ENCODE assay signal across 24 cellular contexts in the genomic region with DNA sequence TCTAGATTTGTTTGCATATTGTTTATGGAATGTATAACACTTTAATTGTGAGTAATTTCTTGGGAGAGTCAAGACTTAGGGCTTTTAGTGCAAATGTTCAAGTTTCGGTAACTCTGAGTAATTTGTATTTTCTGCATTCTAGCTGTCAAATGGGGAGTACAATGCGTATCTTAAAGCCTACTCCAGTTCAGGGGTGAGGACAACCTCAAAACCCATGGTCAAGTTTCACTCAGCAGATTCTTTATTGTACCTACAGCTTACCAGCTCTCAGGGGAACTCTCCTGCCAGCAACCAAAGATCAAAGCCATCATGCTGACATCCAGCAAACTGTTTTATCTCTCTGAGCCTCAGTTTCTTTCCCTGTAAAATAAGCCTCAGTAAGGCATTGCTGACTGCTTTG.
"Had no signal": no experiment of that assay in that cellular context is flagged by ENCODE, and none has a peak within 500 bp of the region (broad histone marks: within the 10 kb centered on the region; RNA-seq: fewer than 3 reads in every experiment).

No MANE protein-coding gene starts in this region.

- H3K9me3 Mint-ChIP-seq: stimulated activated naive B cell treated with anti-CD40 and anti-IgM and Interleukin-4, amounts not matched to agents 10 μg/mL and 1 μg/mL and 100 μg/mL, for 72 hours had no signal

- H2AFZ ChIP-seq: hepatocyte had no signal

- H3K9me3 ChIP-seq: gastroesophageal sphincter, left ventricle myocardium inferior, mucosa of descending colon, right atrium auricular region, tibial nerve had no signal

- H3K4me2 ChIP-seq: hepatocyte, smooth muscle cell had no signal

- H3K36me3 ChIP-seq: gastroesophageal sphincter, left ventricle myocardium inferior, right atrium auricular region, tibial nerve had no signal

- DNase-seq: activated CD4-positive, alpha-beta T cell treated with anti-CD3 and anti-CD28 coated beads for 48 hours; activated CD4-positive, alpha-beta T cell treated with anti-CD3 and anti-CD28 coated beads, Interleukin-2, amount 50 U/mL, for 48 hours; activated CD4-positive, CD25-positive, alpha-beta regulatory T cell; activated CD8-positive, alpha-beta memory T cell treated with anti-CD3 and anti-CD28 coated beads, Interleukin-2, amount 50 U/mL, for 48 hours; activated gamma-delta T cell; activated naive CD4-positive, alpha-beta T cell treated with anti-CD3 and anti-CD28 coated beads, Interleukin-2, amount 10 ng/mL, durations not matched to agents 7 days and 5 days; amygdala; caudate nucleus; islet precursor cell; left ventricle myocardium inferior; mucosa of descending colon; stimulated activated CD4-positive, alpha-beta T cell treated with anti-CD3 and anti-CD28 coated beads, Interleukin-1b, Interleukin-23, amount 100 ng/mL, for 48 hours; stimulated activated CD4-positive, alpha-beta T cell treated with anti-CD3 and anti-CD28 coated beads, Interleukin-4, amount 100 ng/mL, for 4 hours; stimulated activated CD8-positive, alpha-beta memory T cell treated with anti-CD3 and anti-CD28 coated beads, Interleukin-4, amount 100 ng/mL, for 48 hours; stimulated activated naive B cell treated with anti-CD40 and anti-IgM and Interleukin-4, amounts not matched to agents 10 μg/mL and 1 μg/mL and 100 μg/mL, for 72 hours had no signal

- ATAC-seq: gastroesophageal sphincter; mucosa of descending colon; natural killer cell treated with Interleukin-12 subunit alpha and Interleukin-12 subunit beta and Interleukin-15 and Interleukin-18, amount 100 ng/mL, for 72 hours; stimulated activated naive B cell treated with anti-CD40 and anti-IgM and Interleukin-4, amounts not matched to agents 10 μg/mL and 1 μg/mL and 100 μg/mL, for 72 hours had no signal

- H3K79me2 ChIP-seq: hepatocyte had no signal

- H3K27me3 ChIP-seq: gastroesophageal sphincter, hepatocyte, right atrium auricular region, tibial nerve had no signal

- H3K27ac ChIP-seq: gastroesophageal sphincter, hepatocyte, left ventricle myocardium inferior, right atrium auricular region, tibial nerve had no signal

- H3K36me3 Mint-ChIP-seq: natural killer cell treated with Interleukin-12 subunit alpha and Interleukin-12 subunit beta and Interleukin-15 and Interleukin-18, amount 100 ng/mL, for 72 hours; stimulated activated naive B cell treated with anti-CD40 and anti-IgM and Interleukin-4, amounts not matched to agents 10 μg/mL and 1 μg/mL and 100 μg/mL, for 72 hours had no signal

- H3K4me1 ChIP-seq: left ventricle myocardium inferior, right atrium auricular region, tibial nerve had no signal

- H3K4me3 ChIP-seq: gastroesophageal sphincter, hepatocyte, left ventricle myocardium inferior, lung, mucosa of descending colon, right atrium auricular region, smooth muscle cell, tibial nerve had no signal

- H3K27ac Mint-ChIP-seq: activated naive CD4-positive, alpha-beta T cell treated with anti-CD3 and anti-CD28 coated beads, Interleukin-2, amount 10 ng/mL, durations not matched to agents 7 days and 5 days; stimulated activated naive B cell treated with anti-CD40 and anti-IgM and Interleukin-4, amounts not matched to agents 10 μg/mL and 1 μg/mL and 100 μg/mL, for 72 hours; T-helper 2 cell treated with Interferon-gamma antibody and Interleukin-4, amounts not matched to agents 5 μg/mL and 100 μg/mL, for 36 hours had no signal

- FAIRE-seq: endothelial cell of umbilical vein had no signal

- H3K27me3 Mint-ChIP-seq: activated naive CD4-positive, alpha-beta T cell treated with anti-CD3 and anti-CD28 coated beads, Interleukin-2, amount 10 ng/mL, durations not matched to agents 7 days and 5 days; stimulated activated naive B cell treated with anti-CD40 and anti-IgM and Interleukin-4, amounts not matched to agents 10 μg/mL and 1 μg/mL and 100 μg/mL, for 72 hours had no signal

- H3K4me3 Mint-ChIP-seq: activated naive CD4-positive, alpha-beta T cell treated with anti-CD3 and anti-CD28 coated beads, Interleukin-2, amount 10 ng/mL, durations not matched to agents 7 days and 5 days; natural killer cell treated with Interleukin-12 subunit alpha and Interleukin-12 subunit beta and Interleukin-15 and Interleukin-18, amount 100 ng/mL, for 72 hours; stimulated activated naive B cell treated with anti-CD40 and anti-IgM and Interleukin-4, amounts not matched to agents 10 μg/mL and 1 μg/mL and 100 μg/mL, for 72 hours; T-helper 2 cell treated with Interferon-gamma antibody and Interleukin-4, amounts not matched to agents 5 μg/mL and 100 μg/mL, for 36 hours had no signal
